21 cellular contexts compared by ENCODE assay signal in genomic region chr3:46163551-46163981, GRCh38. TPM values are rescaled to one million over a fixed set of nuclear protein-coding genes. Genes with fewer than 3 reads are reported as not detected.
DNase-seq lines count a peak whose midpoint lies in the region; ATAC-seq and TF ChIP-seq lines count a peak whose summit lies in the region.
"Had no signal": no experiment of that assay in that cellular context is flagged by ENCODE, and none has a peak within 500 bp of the region (broad histone marks: within the 10 kb centered on the region; RNA-seq: fewer than 3 reads in every experiment).

No MANE protein-coding gene starts in this region.

- H3K27me3 Mint-ChIP-seq in neural progenitor cell (ENCODE audit: insufficient read depth, low read depth): no peaks in the 10 kb centered on the region
- H3K27me3 Mint-ChIP-seq: T-cell had no signal

- intact Hi-C loops in HCT116 (cut with micrococcal nuclease): no loop called here
- intact Hi-C loops in Right ventricle myocardium inferior (cut with DNase I): no loop called here

- no peaks in the 10 kb centered on the region for H3K36me3 Mint-ChIP-seq in neural progenitor cell
- H3K36me3 Mint-ChIP-seq: T-cell had no signal

- H3K27me3 ChIP-seq in HCT116 (ENCODE audit: insufficient read depth, low read length) (no peaks in the 10 kb centered on the region), neural progenitor cell (no peaks in the 10 kb centered on the region)
- H3K27me3 ChIP-seq: BE2C had no signal

- no peaks in the 10 kb centered on the region for H3K9me3 ChIP-seq in HCT116 (ENCODE audit: control insufficient read depth in 1 of 2, insufficient read depth in 1 of 2, low read depth in 1 of 2, low read length in 2 of 2)
- peaks cover 5% of the 10 kb centered on the region for H3K9me3 ChIP-seq in neural progenitor cell (ENCODE audit: low read depth)
- H3K9me3 ChIP-seq: BE2C had no signal

- H3K4me3 Mint-ChIP-seq in neural progenitor cell: no peak overlapping the region
- H3K4me3 Mint-ChIP-seq: naive thymus-derived CD8-positive, alpha-beta T cell; T-cell had no signal

- H3K9ac ChIP-seq in HCT116 (ENCODE audit: low read length) (peak overlapping the region; percentile 45), neural progenitor cell (no peak overlapping the region)

- peaks cover 5% of the 10 kb centered on the region for H3K9me3 Mint-ChIP-seq in neural progenitor cell

- POLR2A ChIA-PET in HCT116 (lab: Charles Lee): interaction anchor here (0.9 kb wide), 1 partner anchor 8 kb away, joined by 3 read pairs; no protein-coding TSS in a partner anchor

- ATAC-seq in HCT116 (peak; percentile 78), Right ventricle myocardium inferior (no peak), GM21390 (IDR thresholded peaks at IDR 0.05; ENCODE audit: unreplicated experiment) (no peak), GM18909 (IDR thresholded peaks at IDR 0.05; ENCODE audit: poor library complexity, unreplicated experiment) (no peak)
- ATAC-seq: activated CD4-positive, CD25-positive, alpha-beta regulatory T cell treated with anti-CD3 and anti-CD28 coated beads, Interleukin-2, amount 50 U/mL, for 24 hours; activated naive CD4-positive, alpha-beta T cell treated with anti-CD3 and anti-CD28 coated beads, Interleukin-2, amount 50 U/mL, for 72 hours; left lobe of liver; naive thymus-derived CD8-positive, alpha-beta T cell; T-cell had no signal

- no peaks in the 10 kb centered on the region for H3K36me3 ChIP-seq in HCT116 (ENCODE audit: control insufficient read depth in 1 of 2, insufficient read depth in 2 of 2, low read length in 2 of 2)
- no peaks in the 10 kb centered on the region for H3K36me3 ChIP-seq in neural progenitor cell
- H3K36me3 ChIP-seq: BE2C had no signal

- H3K79me2 ChIP-seq in HCT116 (ENCODE audit: insufficient read depth, low read length) (no peaks in the 10 kb centered on the region), neural progenitor cell (ENCODE audit: low read depth) (no peaks in the 10 kb centered on the region)

- H4K20me1 ChIP-seq in HCT116 (ENCODE audit: insufficient read depth) (no peaks in the 10 kb centered on the region), neural progenitor cell (ENCODE audit: low read depth) (no peaks in the 10 kb centered on the region)

- RAD21 ChIA-PET in HCT116 (lab: Charles Lee; ENCODE audit: low non-redundant PET in 1 of 2, low total read pairs in 2 of 2, uncharacterized antibody in 2 of 2, unreplicated experiment in 2 of 2): no interaction called here

- H3K9me2 ChIP-seq in HCT116 (ENCODE audit: insufficient read depth): no peaks in the 10 kb centered on the region

- TF ChIP-seq POLR2A in HCT116 (IDR thresholded peaks at IDR 0.05; ENCODE audit: borderline replicate concordance, extremely low read depth, insufficient read depth, insufficient read length): no peak

- H3K4me3 ChIP-seq in HCT116 (replicated peaks in 1 of 2; ENCODE audit: low read depth in 1 of 2, low read length in 2 of 2) (peak overlapping the region; percentile 15 to 48), neural progenitor cell (no peak overlapping the region)

- BruUV-seq in HCT116 (replicated peaks; lab: Mats Ljungman, UMichigan): TSS peak; percentile 52

- H3K4me2 ChIP-seq in HCT116 (ENCODE audit: low read length): peak overlapping the region; percentile 68
- H3K4me2 ChIP-seq in neural progenitor cell: no peak overlapping the region

- CTCF ChIA-PET in HCT116 (lab: Charles Lee): interaction anchor here (1.3 kb wide), 1 partner anchor 44 kb away, joined by 5 read pairs; the partner anchor contains the start of gene CCR1

- H3K4me1 ChIP-seq in HCT116 (ENCODE audit: control insufficient read depth in 1 of 2, insufficient read depth in 2 of 2, low read length in 2 of 2) (peaks cover 15 to 19% of the 10 kb centered on the region in 2 experiments), neural progenitor cell (no peaks in the 10 kb centered on the region)
- H3K4me1 ChIP-seq: BE2C had no signal

- H3F3A ChIP-seq in neural progenitor cell (ENCODE audit: low read depth): no peaks in the 10 kb centered on the region

- H2AFZ ChIP-seq in HCT116 (ENCODE audit: low read depth, low read length, poor library complexity, severe bottlenecking): peak overlapping the region; percentile 84
- H2AFZ ChIP-seq in neural progenitor cell (replicated peaks): peak overlapping the region; percentile 42

- H3K27ac Mint-ChIP-seq in neural progenitor cell: no peak overlapping the region
- H3K27ac Mint-ChIP-seq: activated naive CD4-positive, alpha-beta T cell treated with anti-CD3 and anti-CD28 coated beads, Interleukin-2, amount 50 U/mL, for 72 hours; naive thymus-derived CD8-positive, alpha-beta T cell; T-cell had no signal

- H3K27ac ChIP-seq in HCT116 (ENCODE audit: low read depth, low read length) (peak overlapping the region; percentile 48), epithelial cell of prostate (peak overlapping the region; percentile 70), neural progenitor cell (no peak overlapping the region)

- TF ChIP-seq RAD21 in HCT116 (IDR thresholded peaks at IDR 0.05; ENCODE audit: low read depth): no peak

- DNase-seq in HCT116 (ENCODE audit: low read depth, low spot score) (peak; percentile 33), RPMI8226 (peak; percentile 49), epithelial cell of prostate (ENCODE audit: low read depth, low spot score) (peak; percentile 72), neural progenitor cell (ENCODE audit: low spot score) (no peak), Right ventricle myocardium inferior (ENCODE audit: missing footprints) (no peak), A172 (ENCODE audit: low spot score) (no peak)
- DNase-seq: BE2C; DMS79 treated with DMSO at 0.1 percent for 48 hours; head of caudate nucleus; naive thymus-derived CD8-positive, alpha-beta T cell; NCI-H226; stimulated activated CD4-positive, alpha-beta T cell treated with anti-CD3 and anti-CD28 coated beads, Interleukin-1b, Interleukin-23, amount 100 ng/mL, for 48 hours; stimulated activated CD8-positive, alpha-beta memory T cell treated with anti-CD3 and anti-CD28 coated beads, Interleukin-4, amount 100 ng/mL, for 48 hours; T-cell had no signal

- TF ChIP-seq CTCF in HCT116 (IDR thresholded peaks at IDR 0.05 in 2 of 3, conservative IDR thresholded peaks at IDR 0.05 in 1 of 3; ENCODE audit: borderline replicate concordance in 1 of 3, insufficient read depth in 1 of 3, low read depth in 2 of 3, low read length in 2 of 3) (no peak), neural progenitor cell (IDR thresholded peaks at IDR 0.05) (no peak)

- no peaks in the 10 kb centered on the region for H3K4me1 Mint-ChIP-seq in neural progenitor cell
- H3K4me1 Mint-ChIP-seq: naive thymus-derived CD8-positive, alpha-beta T cell; T-cell had no signal

TF ChIP-seq in HCT116, 20 proteins besides CTCF, POLR2A, EP300 and RAD21:
- TF ChIP-seq TCF7L2 (IDR thresholded peaks at IDR 0.05; ENCODE audit: borderline replicate concordance, extremely low read depth, insufficient read depth, insufficient read length) (no peak), ZBTB33 (IDR thresholded peaks at IDR 0.05; ENCODE audit: extremely low read depth, insufficient replicate concordance, low read length) (no peak), ZNF274 (IDR thresholded peaks at IDR 0.05; ENCODE audit: low read depth, low read length) (no peak), EZH2phosphoT487 (IDR thresholded peaks at IDR 0.05; ENCODE audit: borderline replicate concordance) (no peak), FOSL1 (IDR thresholded peaks at IDR 0.05; ENCODE audit: low read depth) (peak; percentile 55), SP1 (IDR thresholded peaks at IDR 0.05; ENCODE audit: low read depth) (peak; percentile 1; the same call in 1 of the 2 replicates), MAX (IDR thresholded peaks at IDR 0.05) (no peak), EGR1 (IDR thresholded peaks at IDR 0.05; ENCODE audit: low read depth) (no peak)
TF ChIP-seq in HCT116: peak in this region for 2.

RNA-seq across cellular contexts. Expression of gene CCR1, which starts 44.5 kb away (rescaled TPM):
- total RNA-seq in HCT116 (2021; ENCODE audit: unreplicated experiment) (0.10 TPM), neural progenitor cell (ENCODE audit: low replicate concordance) (0.19 TPM in 1 of 2 replicates, not detected in the other), Right ventricle myocardium inferior (3.8 TPM)
- polyA plus RNA-seq in HCT116 (2012): 0.03 TPM in 1 of 2 replicates, not detected in the other
- not detected in 2 replicates for total RNA-seq in A172 (2014; rRNA removed; shearing (Covaris generic))
- total RNA-seq: endothelial cell of umbilical vein, OCI-LY7 had no signal
- polyA plus RNA-seq: endothelial cell of umbilical vein had no signal

Comparison
In these comparisons a context has a peak if more than half of its experiments do, and no peak if none do; other contexts are left out.
1. DNase-seq: peak in HCT116 (single experiment), RPMI8226 (single experiment) and epithelial cell of prostate (single experiment); none in neural progenitor cell (single experiment), Right ventricle myocardium inferior (single experiment) and A172 (single experiment).